ENCODE assay signal across 20 cellular contexts in genomic region chr2:151052850-151053660, GRCh38.
"Had no signal": no experiment of that assay in that cellular context is flagged by ENCODE, and none has a peak within 500 bp of the region (broad histone marks: within the 10 kb centered on the region; RNA-seq: fewer than 3 reads in every experiment).

No MANE protein-coding gene starts in this region.

- ATAC-seq: activated CD8-positive, alpha-beta T cell treated with anti-CD3 and anti-CD28 coated beads for 36 hours; activated T-helper 17 cell treated with anti-CD3 and anti-CD28 coated beads, Interleukin-2, amount 50 U/mL, for 72 hours; heart right ventricle; mucosa of descending colon had no signal

- H3K9me3 ChIP-seq: colonic mucosa, heart right ventricle, left ventricle myocardium inferior, mucosa of descending colon, prostate gland, right atrium auricular region, suprapubic skin had no signal

- H3K4me1 ChIP-seq: colonic mucosa, left ventricle myocardium inferior, neural progenitor cell, prostate gland, right atrium auricular region had no signal

- H3K27ac ChIP-seq: colonic mucosa, heart right ventricle, left ventricle myocardium inferior, neural progenitor cell, prostate gland, right atrium auricular region, suprapubic skin had no signal

- H2AFZ ChIP-seq: neural progenitor cell had no signal

- DNase-seq: activated B cell treated with CpG ODN at 0.5 μM for 24 hours; activated CD4-positive, alpha-beta T cell treated with anti-CD3 and anti-CD28 coated beads for 4 hours; activated CD8-positive, alpha-beta T cell treated with anti-CD3 and anti-CD28 coated beads for 36 hours; activated naive CD4-positive, alpha-beta T cell; activated naive CD8-positive, alpha-beta T cell treated with anti-CD3 and anti-CD28 coated beads for 36 hours; activated T-cell treated with anti-CD3 and anti-CD28 coated beads, Interleukin-2, amount 50 U/mL, for 1 hour; central memory CD4-positive, alpha-beta T cell; colonic mucosa; endodermal cell; heart right ventricle; kidney glomerular epithelial cell; left ventricle myocardium inferior; mucosa of descending colon; naive B cell; stimulated activated CD4-positive, alpha-beta T cell treated with anti-CD3 and anti-CD28 coated beads, Interleukin-2, amount 100 ng/mL, for 24 hours had no signal

- H3K36me3 ChIP-seq: colonic mucosa, heart right ventricle, left ventricle myocardium inferior, neural progenitor cell, prostate gland, right atrium auricular region, suprapubic skin had no signal

- H3K9ac ChIP-seq: neural progenitor cell had no signal

- H3K27me3 ChIP-seq: colonic mucosa, heart right ventricle, neural progenitor cell, right atrium auricular region, suprapubic skin had no signal

- H3K4me3 ChIP-seq: colonic mucosa, heart right ventricle, left ventricle myocardium inferior, mucosa of descending colon, neural progenitor cell, prostate gland, right atrium auricular region, suprapubic skin had no signal

- H3K4me2 ChIP-seq: neural progenitor cell had no signal
